8 cellular contexts compared by ENCODE assay signal in the genomic region with DNA sequence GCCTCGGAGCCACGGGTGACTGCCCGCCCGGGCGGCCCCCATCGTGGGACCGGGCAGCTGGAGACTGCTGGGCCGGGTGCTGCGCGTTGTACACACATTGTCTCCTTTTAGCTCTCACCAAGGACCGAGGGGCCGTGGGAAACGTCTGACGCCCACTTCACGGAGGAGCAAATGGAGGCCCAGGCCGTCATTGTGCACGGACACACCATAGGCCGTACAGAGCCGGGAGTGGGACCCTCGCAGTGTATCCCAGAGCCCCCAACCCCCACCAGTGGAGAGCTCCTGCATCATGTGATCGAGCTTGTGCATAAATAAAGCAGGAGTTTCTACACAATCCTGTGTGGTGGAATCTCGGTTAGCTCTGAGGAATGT. TPM values are rescaled to one million over a fixed set of nuclear protein-coding genes. Genes with fewer than 3 reads are reported as not detected.
DNase-seq lines count a peak whose midpoint lies in the region; ATAC-seq and TF ChIP-seq lines count a peak whose summit lies in the region.

No MANE protein-coding gene starts in this region.

- H3K4me1 Mint-ChIP-seq in CD8-positive, alpha-beta T cell (ENCODE audit: low read depth) = peaks cover 20% of the 10 kb centered on the region
- H3K4me1 Mint-ChIP-seq in activated CD4-positive, alpha-beta memory T cell treated with anti-CD3 and anti-CD28 coated beads, Interleukin-2, amount 10 ng/mL, durations not matched to agents 7 days and 5 days = peaks cover 45% of the 10 kb centered on the region
- peaks cover 4% of the 10 kb centered on the region for H3K4me1 Mint-ChIP-seq in glutamatergic neuron (ENCODE audit: low read depth, unreplicated experiment)

- ATAC-seq in CD8-positive, alpha-beta T cell = no peak
- ATAC-seq in HG03280 (IDR thresholded peaks at IDR 0.05; ENCODE audit: unreplicated experiment) (no peak), GM18867 (IDR thresholded peaks at IDR 0.05; ENCODE audit: unreplicated experiment) (no peak)

- peak in 1 of 7 experiments; percentile 51 for DNase-seq in CD8-positive, alpha-beta T cell
- DNase-seq in HEK293T (ENCODE audit: extremely low spot score) (peak; percentile 39), glutamatergic neuron (peak; percentile 63), posterior vena cava (ENCODE audit: low spot score) (peak; percentile 78), Kasumi-1 (lab: John Stamatoyannopoulos, UW) (no peak)
- no peak for DNase-seq in activated CD4-positive, alpha-beta memory T cell treated with anti-CD3 and anti-CD28 coated beads, Interleukin-2, amount 10 ng/mL, durations not matched to agents 7 days and 5 days

- H3K9me3 Mint-ChIP-seq in CD8-positive, alpha-beta T cell = no peaks in the 10 kb centered on the region
- no peaks in the 10 kb centered on the region for H3K9me3 Mint-ChIP-seq in activated CD4-positive, alpha-beta memory T cell treated with anti-CD3 and anti-CD28 coated beads, Interleukin-2, amount 10 ng/mL, durations not matched to agents 7 days and 5 days
- H3K9me3 Mint-ChIP-seq in glutamatergic neuron (ENCODE audit: unreplicated experiment) = peaks cover 5% of the 10 kb centered on the region

- H3K4me3 Mint-ChIP-seq in CD8-positive, alpha-beta T cell = peak overlapping the region; percentile 76
- peak overlapping the region; percentile 76 for H3K4me3 Mint-ChIP-seq in activated CD4-positive, alpha-beta memory T cell treated with anti-CD3 and anti-CD28 coated beads, Interleukin-2, amount 10 ng/mL, durations not matched to agents 7 days and 5 days
- peak overlapping the region; percentile 76 for H3K4me3 Mint-ChIP-seq in glutamatergic neuron (ENCODE audit: unreplicated experiment)

- no peaks in the 10 kb centered on the region for H3K9me3 ChIP-seq in CD8-positive, alpha-beta T cell (ENCODE audit: low read length)

- no peaks in the 10 kb centered on the region for H3K27me3 Mint-ChIP-seq in CD8-positive, alpha-beta T cell (ENCODE audit: low read depth)
- H3K27me3 Mint-ChIP-seq in activated CD4-positive, alpha-beta memory T cell treated with anti-CD3 and anti-CD28 coated beads, Interleukin-2, amount 10 ng/mL, durations not matched to agents 7 days and 5 days = no peaks in the 10 kb centered on the region
- H3K27me3 Mint-ChIP-seq in glutamatergic neuron (ENCODE audit: unreplicated experiment) = peaks cover 4% of the 10 kb centered on the region

- peak overlapping the region; percentile 44 for H3K4me3 ChIP-seq in CD8-positive, alpha-beta T cell (ENCODE audit: low read depth, low read length)

- H3K27ac ChIP-seq in CD8-positive, alpha-beta T cell (ENCODE audit: low read depth, low read length) = no peak overlapping the region

- intact Hi-C loops in CD8-positive, alpha-beta T cell (cut with DNase I, micrococcal nuclease) = loop anchor here (1.0 to 10.0 kb wide), 7 partner anchors 13 to 438 kb away; partner anchors contain the start of genes CACUL1 (in 1 of the 2), EIF3A (in 1 of the 2), PRDX3 (in 1 of the 2) and RGS10 (in 1 of the 2)
- intact Hi-C loops in posterior vena cava (cut with DNase I) = no loop called here

- H3K36me3 ChIP-seq in CD8-positive, alpha-beta T cell (ENCODE audit: insufficient read depth, low read length) = no peaks in the 10 kb centered on the region

- POLR2A ChIA-PET in CD8-positive, alpha-beta T cell (lab: Charles Lee) = interaction anchor here (0.8 to 2.2 kb wide), 11 partner anchors 8 to 768 kb away, joined by 3 to 12 read pairs (median 3); partner anchors contain the start of genes EIF3A, GRK5 and MCMBP
- POLR2A ChIA-PET in HEK293T (lab: Yijun Ruan, JAX) = interaction anchor here (1.1 to 2.3 kb wide), 8 partner anchors 9 to 29 kb away, joined by 3 to 9 read pairs (median 6); partner anchors contain the start of gene EIF3A
- POLR2A ChIA-PET in activated CD4-positive, alpha-beta memory T cell treated with anti-CD3 and anti-CD28 coated beads, Interleukin-2, amount 10 ng/mL, durations not matched to agents 7 days and 5 days (lab: Charles Lee) = interaction anchor here (0.6 to 7.0 kb wide), 26 partner anchors 8 to 178 kb away, joined by 3 to 111 read pairs (median 6); partner anchors contain the start of genes EIF3A, NANOS1 and SFXN4

- TF ChIP-seq CTCF in CD8-positive, alpha-beta T cell (IDR thresholded peaks at IDR 0.05) = no peak
- no peak for TF ChIP-seq CTCF in glutamatergic neuron (IDR thresholded peaks at IDR 0.05; ENCODE audit: partially characterized antibody, unreplicated experiment)

- H3K36me3 Mint-ChIP-seq in CD8-positive, alpha-beta T cell = peaks cover 13% of the 10 kb centered on the region
- peaks cover 17% of the 10 kb centered on the region for H3K36me3 Mint-ChIP-seq in activated CD4-positive, alpha-beta memory T cell treated with anti-CD3 and anti-CD28 coated beads, Interleukin-2, amount 10 ng/mL, durations not matched to agents 7 days and 5 days (ENCODE audit: low read depth)
- no peaks in the 10 kb centered on the region for H3K36me3 Mint-ChIP-seq in glutamatergic neuron (ENCODE audit: unreplicated experiment)

- CTCF ChIA-PET in CD8-positive, alpha-beta T cell (lab: Charles Lee) = no interaction called here
- CTCF ChIA-PET in HEK293T (lab: Yijun Ruan, JAX) = no interaction called here
- CTCF ChIA-PET in activated CD4-positive, alpha-beta memory T cell treated with anti-CD3 and anti-CD28 coated beads, Interleukin-2, amount 10 ng/mL, durations not matched to agents 7 days and 5 days (lab: Charles Lee) = interaction anchor here (0.6 to 2.4 kb wide), 9 partner anchors 9 to 75 kb away, joined by 3 to 9 read pairs (median 5); partner anchors contain the start of gene EIF3A

- peaks cover 4% of the 10 kb centered on the region for H3K4me1 ChIP-seq in CD8-positive, alpha-beta T cell (ENCODE audit: insufficient read depth, low read length)

- no peaks in the 10 kb centered on the region for H3K27me3 ChIP-seq in CD8-positive, alpha-beta T cell (ENCODE audit: insufficient read depth, low read length)

- H3K27ac Mint-ChIP-seq in CD8-positive, alpha-beta T cell = peak overlapping the region; percentile 22
- H3K27ac Mint-ChIP-seq in activated CD4-positive, alpha-beta memory T cell treated with anti-CD3 and anti-CD28 coated beads, Interleukin-2, amount 10 ng/mL, durations not matched to agents 7 days and 5 days = peak overlapping the region; percentile 21
- H3K27ac Mint-ChIP-seq in glutamatergic neuron (ENCODE audit: unreplicated experiment) = no peak overlapping the region

TF ChIP-seq in HEK293T, 16 proteins besides CTCF, POLR2A, EP300 and RAD21:
- TF ChIP-seq FOXK2 (IDR thresholded peaks at IDR 0.05) (no peak), CTBP1 (IDR thresholded peaks at IDR 0.05; ENCODE audit: borderline replicate concordance) (no peak), L3MBTL2 (conservative IDR thresholded peaks at IDR 0.05) (no peak), SUZ12 (IDR thresholded peaks at IDR 0.05) (no peak), ZNF384 (IDR thresholded peaks at IDR 0.05) (no peak), LEF1 (IDR thresholded peaks at IDR 0.05; ENCODE audit: borderline replicate concordance) (no peak), FOXM1 (IDR thresholded peaks at IDR 0.05; ENCODE audit: borderline replicate concordance) (no peak), HDGF (IDR thresholded peaks at IDR 0.05; ENCODE audit: borderline replicate concordance) (no peak), SP1 (IDR thresholded peaks at IDR 0.05) (no peak), NFRKB (IDR thresholded peaks at IDR 0.05) (no peak), ELF4 (IDR thresholded peaks at IDR 0.05) (no peak), FOXA1 (IDR thresholded peaks at IDR 0.05) (no peak), ARNT (IDR thresholded peaks at IDR 0.05) (no peak), TARDBP (IDR thresholded peaks at IDR 0.05) (no peak), BHLHE40 (IDR thresholded peaks at IDR 0.05; ENCODE audit: borderline replicate concordance) (no peak)
- TF ChIP-seq, protein P1, sequence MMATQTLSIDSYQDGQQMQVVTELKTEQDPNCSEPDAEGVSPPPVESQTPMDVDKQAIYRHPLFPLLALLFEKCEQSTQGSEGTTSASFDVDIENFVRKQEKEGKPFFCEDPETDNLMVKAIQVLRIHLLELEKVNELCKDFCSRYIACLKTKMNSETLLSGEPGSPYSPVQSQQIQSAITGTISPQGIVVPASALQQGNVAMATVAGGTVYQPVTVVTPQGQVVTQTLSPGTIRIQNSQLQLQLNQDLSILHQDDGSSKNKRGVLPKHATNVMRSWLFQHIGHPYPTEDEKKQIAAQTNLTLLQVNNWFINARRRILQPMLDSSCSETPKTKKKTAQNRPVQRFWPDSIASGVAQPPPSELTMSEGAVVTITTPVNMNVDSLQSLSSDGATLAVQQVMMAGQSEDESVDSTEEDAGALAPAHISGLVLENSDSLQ (IDR thresholded peaks at IDR 0.05) = no peak

RNA-seq across cellular contexts. Expression of gene DENND10, which starts 0.7 kb away (rescaled TPM):
- total RNA-seq in CD8-positive, alpha-beta T cell = 10 to 100 TPM; 28.8 to 30.5 TPM
- total RNA-seq in activated CD4-positive, alpha-beta memory T cell treated with anti-CD3 and anti-CD28 coated beads, Interleukin-2, amount 10 ng/mL, durations not matched to agents 7 days and 5 days = 10 to 100 TPM; 52.4 to 57.1 TPM
- total RNA-seq in glutamatergic neuron (ENCODE audit: unreplicated experiment) (39.9 TPM), posterior vena cava (10 to 100 TPM; 19.5 to 25.9 TPM)

RNA-seq across cellular contexts. Expression of gene EIF3A, which starts 24.0 kb away (rescaled TPM):
- total RNA-seq in CD8-positive, alpha-beta T cell = 100 to 1,000 TPM; 121 to 128 TPM
- total RNA-seq in activated CD4-positive, alpha-beta memory T cell treated with anti-CD3 and anti-CD28 coated beads, Interleukin-2, amount 10 ng/mL, durations not matched to agents 7 days and 5 days = 100 to 1,000 TPM; 129 to 130 TPM
- 110 TPM for total RNA-seq in glutamatergic neuron (ENCODE audit: unreplicated experiment)
- total RNA-seq in posterior vena cava = 100 to 1,000 TPM in 1 of 2 donors, 10 to 100 TPM in 1; 82.2 to 101 TPM

Comparison
In these comparisons a context has a peak if more than half of its experiments do, and no peak if none do; other contexts are left out.
1. DNase-seq: peak in HEK293T (single experiment), glutamatergic neuron (single experiment) and posterior vena cava (single experiment); none in activated CD4-positive, alpha-beta memory T cell treated with anti-CD3 and anti-CD28 coated beads, Interleukin-2, amount 10 ng/mL, durations not matched to agents 7 days and 5 days (single experiment) and Kasumi-1 (0 of 2).
2. intact Hi-C loops: an anchor here in CD8-positive, alpha-beta T cell (1.0 to 10.0 kb wide); none called in posterior vena cava.
3. Peak in every context shown above with its lines, with median percentiles within 50 percentile points of each other: H3K4me3 Mint-ChIP-seq.